1 cellular context compared by ENCODE assay signal in genomic region chr19:45646345-45646698, GRCh38.
TF ChIP-seq lines count a peak whose summit lies in the region.

No MANE protein-coding gene starts in this region.

TF ChIP-seq in K562, 482 proteins besides CTCF, POLR2A, EP300 and RAD21 (continued from another document and continues in another):
- TF ChIP-seq MNT (conservative IDR thresholded peaks at IDR 0.05): peak in 1 of 2 experiments; percentile 39; a peak in 3 of 4 replicates
- no peak for TF ChIP-seq ZNF444 (CRISPR knock-in tag; IDR thresholded peaks at IDR 0.05)
- 0 out of 4 replicates have a peak, but pooled peaks of 1 of the 2 experiments have one; percentile 26 for TF ChIP-seq SIN3A (IDR thresholded peaks at IDR 0.05; ENCODE audit: borderline replicate concordance in 2 of 2, control insufficient read depth in 1 of 2, low read depth in 2 of 2, low read length in 2 of 2)
- TF ChIP-seq CGGBP1 (CRISPR knock-in tag; IDR thresholded peaks at IDR 0.05): no peak
- no peak for TF ChIP-seq ZNF436 (CRISPR knock-in tag; IDR thresholded peaks at IDR 0.05)
- TF ChIP-seq MITF (IDR thresholded peaks at IDR 0.05): no peak
- TF ChIP-seq ZNF592 (IDR thresholded peaks at IDR 0.05): no peak
- TF ChIP-seq PURB (CRISPR knock-in tag; IDR thresholded peaks at IDR 0.05; ENCODE audit: low read depth): no peak
- TF ChIP-seq NR4A1 (CRISPR knock-in tag; IDR thresholded peaks at IDR 0.05): no peak
- TF ChIP-seq NR4A1 (tag; IDR thresholded peaks at IDR 0.05): 0 out of 2 replicates have a peak, but pooled peaks have one; percentile 38
- no peak for TF ChIP-seq COPS2 (conservative IDR thresholded peaks at IDR 0.05)
- TF ChIP-seq ELF1 (tag; IDR thresholded peaks at IDR 0.05): peak; percentile 61
- no peak for TF ChIP-seq E2F1 (CRISPR knock-in tag; IDR thresholded peaks at IDR 0.05)
- TF ChIP-seq FOXK1 (CRISPR knock-in tag; IDR thresholded peaks at IDR 0.05; ENCODE audit: borderline replicate concordance): 0 out of 2 replicates have a peak, but pooled peaks have one; percentile 45
- TF ChIP-seq TGIF2 (CRISPR knock-in tag; IDR thresholded peaks at IDR 0.05): no peak
- TF ChIP-seq CBFA2T3 (IDR thresholded peaks at IDR 0.05): no peak
- no peak for TF ChIP-seq HDAC3 (IDR thresholded peaks at IDR 0.05; ENCODE audit: borderline replicate concordance, partially characterized antibody)
- no peak for TF ChIP-seq RFX5 (IDR thresholded peaks at IDR 0.05; ENCODE audit: low read depth, low read length)
- no peak for TF ChIP-seq ZNF77 (CRISPR knock-in tag; IDR thresholded peaks at IDR 0.05)
- no peak for TF ChIP-seq PRDM10 (IDR thresholded peaks at IDR 0.05; ENCODE audit: partially characterized antibody)
- TF ChIP-seq NRF1 (conservative IDR thresholded peaks at IDR 0.05 in 1 of 2, IDR thresholded peaks at IDR 0.05 in 1 of 2): no peak
- no peak for TF ChIP-seq ZNF609 (CRISPR knock-in tag; IDR thresholded peaks at IDR 0.05; ENCODE audit: borderline replicate concordance)
- no peak for TF ChIP-seq SMAD2 (IDR thresholded peaks at IDR 0.05; ENCODE audit: low read depth, low read length)
- TF ChIP-seq GABPB2 (CRISPR knock-in tag; conservative IDR thresholded peaks at IDR 0.05): no peak
- no peak for TF ChIP-seq POLR3G (IDR thresholded peaks at IDR 0.05; ENCODE audit: extremely low read depth, insufficient read length, insufficient replicate concordance)
- no peak for TF ChIP-seq ZNF318 (IDR thresholded peaks at IDR 0.05; ENCODE audit: borderline replicate concordance in 1 of 2, low read depth in 1 of 2)
- no peak for TF ChIP-seq EGR1 (conservative IDR thresholded peaks at IDR 0.05)
- no peak for TF ChIP-seq DDX20 (tag; IDR thresholded peaks at IDR 0.05; ENCODE audit: low read depth)
